ENCODE assay signal across 1 cellular context in the genomic region with DNA sequence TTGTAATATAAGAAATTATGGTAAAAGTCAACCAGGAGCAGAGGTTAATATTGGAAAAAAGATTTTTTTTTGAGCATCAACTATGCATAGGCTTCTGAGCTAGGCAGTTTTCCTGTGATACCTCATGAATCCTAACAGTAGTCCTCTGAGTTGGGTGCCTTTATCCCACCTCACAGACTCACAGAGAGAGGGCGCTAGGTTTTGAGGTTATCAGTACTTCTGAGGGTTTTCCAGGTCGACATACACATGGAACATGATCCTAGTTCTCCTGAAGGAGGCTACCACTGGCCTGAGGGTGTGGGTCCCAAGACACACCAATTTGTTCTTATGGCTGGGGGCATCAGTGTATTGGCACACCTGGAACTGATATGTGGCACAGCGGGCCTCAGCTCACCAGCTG.
TF ChIP-seq lines count a peak whose summit lies in the region.

No MANE protein-coding gene starts in this region.

TF ChIP-seq in H1, 55 proteins besides CTCF, POLR2A, EP300 and RAD21:
- TF ChIP-seq CTBP2 (IDR thresholded peaks at IDR 0.05; ENCODE audit: borderline replicate concordance, insufficient read depth, insufficient read length, low read length) (no peak), GTF2F1 (IDR thresholded peaks at IDR 0.05; ENCODE audit: borderline replicate concordance, low read depth, low read length) (no peak), SIRT6 (IDR thresholded peaks at IDR 0.05; ENCODE audit: low read length) (no peak), CREB1 (IDR thresholded peaks at IDR 0.05) (no peak), TBP (IDR thresholded peaks at IDR 0.05; ENCODE audit: low read depth, low read length) (no peak)
- TF ChIP-seq, protein P1, sequence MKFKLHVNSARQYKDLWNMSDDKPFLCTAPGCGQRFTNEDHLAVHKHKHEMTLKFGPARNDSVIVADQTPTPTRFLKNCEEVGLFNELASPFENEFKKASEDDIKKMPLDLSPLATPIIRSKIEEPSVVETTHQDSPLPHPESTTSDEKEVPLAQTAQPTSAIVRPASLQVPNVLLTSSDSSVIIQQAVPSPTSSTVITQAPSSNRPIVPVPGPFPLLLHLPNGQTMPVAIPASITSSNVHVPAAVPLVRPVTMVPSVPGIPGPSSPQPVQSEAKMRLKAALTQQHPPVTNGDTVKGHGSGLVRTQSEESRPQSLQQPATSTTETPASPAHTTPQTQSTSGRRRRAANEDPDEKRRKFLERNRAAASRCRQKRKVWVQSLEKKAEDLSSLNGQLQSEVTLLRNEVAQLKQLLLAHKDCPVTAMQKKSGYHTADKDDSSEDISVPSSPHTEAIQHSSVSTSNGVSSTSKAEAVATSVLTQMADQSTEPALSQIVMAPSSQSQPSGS (IDR thresholded peaks at IDR 0.05; ENCODE audit: low read length) = no peak
TF ChIP-seq in H1: peak in this region for 0.
